ENCODE assay signal across 19 cellular contexts in genomic region chr2:225463449-225463848, GRCh38.
"Had no signal": no experiment of that assay in that cellular context is flagged by ENCODE, and none has a peak within 500 bp of the region (broad histone marks: within the 10 kb centered on the region; RNA-seq: fewer than 3 reads in every experiment).

No MANE protein-coding gene starts in this region.

- H3K9me3 ChIP-seq: ascending aorta, breast epithelium, prostate gland, right atrium auricular region, tibial artery had no signal

- H3K9me3 Mint-ChIP-seq: activated naive CD4-positive, alpha-beta T cell treated with anti-CD3 and anti-CD28 coated beads for 36 hours; activated T-cell treated with anti-CD3 and anti-CD28 coated beads, Interleukin-2, amount 50 U/mL, for 24 hours; nephron; T-helper 2 cell treated with Interferon-gamma antibody and Interleukin-4, amounts not matched to agents 5 μg/mL and 100 μg/mL, for 36 hours had no signal

- FAIRE-seq: TTC549 had no signal

- H3K4me3 ChIP-seq: ascending aorta, prostate gland, right atrium auricular region, skin epidermis, tibial artery had no signal

- H3K27me3 ChIP-seq: ascending aorta, breast epithelium, right atrium auricular region, tibial artery had no signal

- H3K4me3 Mint-ChIP-seq: activated naive CD4-positive, alpha-beta T cell treated with anti-CD3 and anti-CD28 coated beads for 36 hours; mesothelial cell of epicardium; nephron had no signal

- H3K4me1 ChIP-seq: ascending aorta, breast epithelium, prostate gland, right atrium auricular region, tibial artery had no signal

- H3K36me3 ChIP-seq: ascending aorta, breast epithelium, prostate gland, right atrium auricular region, tibial artery had no signal

- H3K27ac ChIP-seq: ascending aorta, breast epithelium, prostate gland, right atrium auricular region, tibial artery had no signal

- DNase-seq: activated CD4-positive, alpha-beta T cell treated with anti-CD3 and anti-CD28 coated beads, Interleukin-2, amount 50 U/mL, for 48 hours; activated naive CD4-positive, alpha-beta T cell treated with anti-CD3 and anti-CD28 coated beads for 36 hours; activated T-cell treated with anti-CD3 and anti-CD28 coated beads, Interleukin-2, amount 50 U/mL, for 24 hours; dermis blood vessel endothelial cell; effector memory CD4-positive, alpha-beta T cell; left cardiac atrium; occipital lobe; stimulated activated naive CD8-positive, alpha-beta T cell treated with anti-CD3 and anti-CD28 coated beads, Interleukin-15, Interleukin-2, amounts not matched to agents 100 U/mL and 50 U/mL, for 24 hours; substantia nigra; tibial artery had no signal

- ATAC-seq: left cardiac atrium; stimulated activated naive CD8-positive, alpha-beta T cell treated with anti-CD3 and anti-CD28 coated beads, Interleukin-15, Interleukin-2, amounts not matched to agents 100 U/mL and 50 U/mL, for 24 hours had no signal

- H3K27ac Mint-ChIP-seq: activated naive CD4-positive, alpha-beta T cell treated with anti-CD3 and anti-CD28 coated beads for 36 hours; activated T-cell treated with anti-CD3 and anti-CD28 coated beads, Interleukin-2, amount 50 U/mL, for 24 hours; mesothelial cell of epicardium; nephron had no signal
